In the genomic region with DNA sequence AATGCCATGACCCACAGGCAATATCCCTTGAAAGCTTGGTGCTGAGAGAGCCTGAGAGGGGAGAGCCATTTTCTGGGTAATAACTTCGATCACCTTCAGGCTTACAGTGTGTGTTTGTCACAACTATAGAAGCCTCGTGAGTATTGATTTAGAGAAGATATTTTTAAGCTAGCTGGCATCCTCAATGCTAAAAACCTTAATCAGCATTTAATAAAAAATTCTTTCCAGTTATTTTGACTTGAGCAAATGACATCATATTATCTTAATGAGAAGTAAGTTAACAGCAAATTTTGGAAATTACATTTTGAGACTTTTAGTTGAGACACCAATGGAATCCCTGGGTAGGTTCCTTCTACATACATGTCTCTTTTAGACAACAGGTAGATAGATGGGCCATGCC, we compare ENCODE assay signal across 8 cellular contexts.
"Had no signal": no experiment of that assay in that cellular context is flagged by ENCODE, and none has a peak within 500 bp of the region (broad histone marks: within the 10 kb centered on the region; RNA-seq: fewer than 3 reads in every experiment).

No MANE protein-coding gene starts in this region.

- H3K4me3 ChIP-seq: GM12878 had no signal

- ATAC-seq: GM12878 had no signal

- DNase-seq: GDM1, GF-D8 had no signal

- FAIRE-seq: G401.6, GM12878, GM12891, GM12892, GM18507, GM19239 had no signal
